Comparison of ENCODE assay signal across 8 cellular contexts in genomic region chr6:99393366-99393697, GRCh38. TPM values are rescaled to one million over a fixed set of nuclear protein-coding genes. Genes with fewer than 3 reads are reported as not detected.
DNase-seq lines count a peak whose midpoint lies in the region; ATAC-seq, FAIRE-seq and TF ChIP-seq lines count a peak whose summit lies in the region.

No MANE protein-coding gene starts in this region.

- H3K4me1 Mint-ChIP-seq in neural crest cell = peaks cover 17% of the 10 kb centered on the region

- H3K79me1 ChIP-seq in H1 (ENCODE audit: low read depth, low read length) = no peaks in the 10 kb centered on the region

- H2BK12ac ChIP-seq in H1 (ENCODE audit: low read depth, low read length) = no peak overlapping the region

- H3K27ac Mint-ChIP-seq in neural crest cell (ENCODE audit: unreplicated experiment) = peak overlapping the region; percentile 95

- no peak overlapping the region; the same call in 1 of the 2 replicates for H3K18ac ChIP-seq in H1 (ENCODE audit: extremely low read depth, low read length)

- H3K56ac ChIP-seq in H1 (replicated peaks; ENCODE audit: insufficient read length, low read depth, low read length) = no peak overlapping the region

- H2BK5ac ChIP-seq in H1 (ENCODE audit: low read depth, low read length) = peak overlapping the region; percentile 91

- H2BK15ac ChIP-seq in H1 (ENCODE audit: low read length) = no peak overlapping the region

- peak overlapping the region; percentile 83 for H3K27ac ChIP-seq in H1 (ENCODE audit: low read depth, low read length)

- H3K27me3 Mint-ChIP-seq in neural crest cell (ENCODE audit: low read depth) = no peaks in the 10 kb centered on the region

- H4K5ac ChIP-seq in H1 (ENCODE audit: insufficient read length, low read depth, low read length) = peak overlapping the region; percentile 20

- no peak overlapping the region for H2BK120ac ChIP-seq in H1 (replicated peaks; ENCODE audit: low read depth, low read length)

- TF ChIP-seq POLR2A in H1 (IDR thresholded peaks at IDR 0.05; ENCODE audit: control extremely low read depth in 1 of 2, low read depth in 2 of 2, low read length in 2 of 2) = no peak

- peak overlapping the region; percentile 48 for H3K4ac ChIP-seq in H1 (replicated peaks; ENCODE audit: insufficient read length, low read depth, low read length)

- intact Hi-C loops in head of caudate nucleus (cut with DNase I) = no loop called here

- H4K91ac ChIP-seq in H1 (replicated peaks; ENCODE audit: insufficient read length, low read length) = no peak overlapping the region

- TF ChIP-seq RAD21 in H1 (IDR thresholded peaks at IDR 0.05 in 1 of 2, conservative IDR thresholded peaks at IDR 0.05 in 1 of 2; ENCODE audit: low read depth in 2 of 2, low read length in 2 of 2) = no peak

- peak overlapping the region; percentile 80 to 95 (median 90) for H3K9ac ChIP-seq in H1 (replicated peaks in 1 of 4; ENCODE audit: extremely low read depth in 1 of 4, low read depth in 3 of 4, low read length in 3 of 4)

- H2BK20ac ChIP-seq in H1 (ENCODE audit: low read length) = no peak overlapping the region

- H2AFZ ChIP-seq in H1 (ENCODE audit: low read length) = peak overlapping the region; percentile 54

- H3K4me3 ChIP-seq in LNCaP clone FGC (ENCODE audit: low read depth, low read length) (peak overlapping the region; percentile 89), H1 (ENCODE audit: extremely low read depth in 1 of 4, insufficient read depth in 2 of 4, low read depth in 3 of 4, low read length in 4 of 4) (peak overlapping the region; percentile 77 to 86 (median 82))

- H3K9me3 Mint-ChIP-seq in neural crest cell = no peaks in the 10 kb centered on the region

- H4K8ac ChIP-seq in H1 (ENCODE audit: extremely low read depth, insufficient read depth, low read length) = no peak overlapping the region

- H3K4me3 Mint-ChIP-seq in neural crest cell = peak overlapping the region; percentile 97

- no peak overlapping the region for H3K23ac ChIP-seq in H1 (ENCODE audit: insufficient read length)

- peak; percentile 8 for DNase-seq in GM10248 (ENCODE audit: extremely low spot score)
- no peak for DNase-seq in LNCaP clone FGC (ENCODE audit: low read depth)
- no peak for DNase-seq in H1 (ENCODE audit: low read depth in 1 of 2, low spot score in 2 of 2)
- DNase-seq in neural crest cell (ENCODE audit: low read depth, low spot score) = no peak
- DNase-seq in SKM-1 treated with dmso at 0.1 percent for 144 hours (lab: John Stamatoyannopoulos, UW; ENCODE audit: unreplicated experiment) = no peak
- DNase-seq in anterior cingulate cortex (lab: John Stamatoyannopoulos, UW) = no peak
- no peak for DNase-seq in head of caudate nucleus

- no peaks in the 10 kb centered on the region for H3K36me3 Mint-ChIP-seq in neural crest cell (ENCODE audit: low read depth)

- H3K4me1 ChIP-seq in H1 (replicated peaks in 1 of 4; ENCODE audit: control insufficient read depth in 3 of 4, insufficient read depth in 4 of 4, low read length in 3 of 4) = no peaks in the 10 kb centered on the region

- H3K27me3 ChIP-seq in H1 (replicated peaks in 1 of 4; ENCODE audit: control insufficient read depth in 3 of 4, extremely low read depth in 1 of 4, insufficient read depth in 3 of 4, low read length in 3 of 4) = no peaks in the 10 kb centered on the region

- no peak overlapping the region for H2AK5ac ChIP-seq in H1 (ENCODE audit: low read depth, low read length)

- ATAC-seq in GM21737 (IDR thresholded peaks at IDR 0.05; ENCODE audit: unreplicated experiment) = peak; percentile 11

- no peak for FAIRE-seq in H1 (lab: Jason Lieb, UNC)

- H3K14ac ChIP-seq in H1 (ENCODE audit: insufficient read length) = no peak overlapping the region

- TF ChIP-seq CTCF in GM10248 (IDR thresholded peaks at IDR 0.05; ENCODE audit: control extremely low read depth, extremely low read depth, low read depth, missing control alignments) = no peak
- TF ChIP-seq CTCF in LNCaP clone FGC (IDR thresholded peaks at IDR 0.05; ENCODE audit: control insufficient read depth, extremely low read depth, insufficient read depth) = no peak
- no peak for TF ChIP-seq CTCF in H1 (IDR thresholded peaks at IDR 0.05; ENCODE audit: control extremely low read depth in 1 of 3, insufficient read depth in 1 of 3, low read depth in 1 of 3, low read length in 3 of 3)
- TF ChIP-seq CTCF in neural crest cell (conservative IDR thresholded peaks at IDR 0.05) = no peak

- peaks cover 0 to 7% (median 0%) of the 10 kb centered on the region in 4 experiments; a peak in 1 of 8 replicates for H3K36me3 ChIP-seq in H1 (ENCODE audit: control insufficient read depth in 2 of 4, insufficient read depth in 4 of 4, low read length in 3 of 4)

- CTCF ChIA-PET in GM10248 (lab: Yijun Ruan, JAX) = interaction anchor here (1.0 to 4.6 kb wide), 11 partner anchors 10 to 63 kb away, joined by 3 to 27 read pairs (median 7); no protein-coding TSS in a partner anchor
- CTCF ChIA-PET in H1 (lab: Charles Lee; ENCODE audit: partially characterized antibody) = interaction anchor here (1.0 to 6.2 kb wide), 6 partner anchors 12 to 112 kb away, joined by 3 to 65 read pairs (median 8); no protein-coding TSS in a partner anchor

- H4K20me1 ChIP-seq in H1 (replicated peaks in 1 of 2; ENCODE audit: control insufficient read depth in 1 of 2, insufficient read depth in 2 of 2, low read length in 2 of 2) = no peaks in the 10 kb centered on the region

- 50% methylated on average over 2 of the region's 2 CpGs; no CpG with 5 or more reads in 1 of the 2 experiments for WGBS in H1 (ENCODE audit: extremely low coverage in 1 of 2, insufficient coverage in 1 of 2, insufficient read length in 1 of 2, insufficient replicate concordance in 2 of 2, low coverage in 1 of 2, low lambda C conversion rate in 2 of 2, missing lambda C conversion rate in 1 of 2), 2 experiments

- no peak for TF ChIP-seq EP300 in H1 (IDR thresholded peaks at IDR 0.05; ENCODE audit: borderline replicate concordance in 1 of 2, low read depth in 2 of 2, low read length in 2 of 2)

- no peaks in the 10 kb centered on the region for H3K9me3 ChIP-seq in H1 (ENCODE audit: insufficient read depth in 2 of 2, low read depth in 1 of 2, low read length in 1 of 2)

- peak overlapping the region; percentile 76 to 83 for H3K4me2 ChIP-seq in H1 (ENCODE audit: insufficient read depth in 1 of 2, low read depth in 2 of 2, low read length in 2 of 2)

- POLR2A ChIA-PET in GM10248 (lab: Yijun Ruan, JAX) (interaction anchor here (0.7 to 1.0 kb wide), 3 partner anchors 9 to 335 kb away, joined by 3 to 9 read pairs (median 3); no protein-coding TSS in a partner anchor), H1 (lab: Charles Lee; ENCODE audit: partially characterized antibody) (interaction anchor here (0.6 to 5.4 kb wide), 34 partner anchors 8 to 1434 kb away, joined by 3 to 79 read pairs (median 4); partner anchors contain the start of genes CCNC, FAXC and PNISR)

- H3K79me2 ChIP-seq in H1 (ENCODE audit: control insufficient read depth in 1 of 2, insufficient read depth in 2 of 2, low read length in 2 of 2) = no peaks in the 10 kb centered on the region

- H3K23me2 ChIP-seq in H1 (ENCODE audit: low read depth, low read length) = no peaks in the 10 kb centered on the region

TF ChIP-seq in H1, 55 proteins besides CTCF, POLR2A, EP300 and RAD21:
- no peak for TF ChIP-seq GTF2F1 (IDR thresholded peaks at IDR 0.05; ENCODE audit: borderline replicate concordance, low read depth, low read length)
- TF ChIP-seq POLR2AphosphoS5 (IDR thresholded peaks at IDR 0.05; ENCODE audit: low read depth, low read length) = no peak
- no peak for TF ChIP-seq TEAD4 (IDR thresholded peaks at IDR 0.05; ENCODE audit: low read depth, low read length)
- TF ChIP-seq BACH1 (IDR thresholded peaks at IDR 0.05; ENCODE audit: low read length) = no peak
- no peak for TF ChIP-seq JUND (IDR thresholded peaks at IDR 0.05; ENCODE audit: low read length)
- TF ChIP-seq RFX5 (IDR thresholded peaks at IDR 0.05; ENCODE audit: borderline replicate concordance, low read depth, low read length) = no peak
- no peak for TF ChIP-seq CTBP2 (IDR thresholded peaks at IDR 0.05; ENCODE audit: borderline replicate concordance, insufficient read depth, insufficient read length, low read length)
- no peak for TF ChIP-seq SRF (IDR thresholded peaks at IDR 0.05; ENCODE audit: low read depth, low read length)

RNA-seq across cellular contexts. Expression of gene COQ3, which starts 0.7 kb away (rescaled TPM):
- 16.2 and 16.6 TPM in 2 replicates for total RNA-seq in H1 (2021; fragmentation: NEBNext Ultra II Directional; extraction: Animal tissue kit (Norgen Biotek cat#: 25700))
- polyA plus RNA-seq in H1 (2011; rRNA removed) = 5.4 and 8.4 TPM in 2 replicates
- polyA plus RNA-seq in H1 (2011; cell fraction: cytosol; rRNA removed) = 12.3 TPM
- 3.4 TPM for polyA plus RNA-seq in H1 (2011; cell fraction: nucleus; rRNA removed)
- polyA plus RNA-seq in H1 (2012, experiment 1 of 2) = 11.6 to 13.1 TPM (median 11.9 TPM) in 4 replicates
- polyA plus RNA-seq in H1 (2012, experiment 2 of 2) = 5.0 TPM
- polyA plus RNA-seq in H1 (2013, experiment 1 of 2) = 15.2 TPM
- polyA plus RNA-seq in H1 (2013, experiment 2 of 2) = 16.9 TPM
- 4.9 and 6.1 TPM in 2 replicates for polyA minus RNA-seq in H1 (2011; rRNA and poly(A)+ RNA removed)
- 1.4 TPM for polyA minus RNA-seq in H1 (2011; cell fraction: cytosol; rRNA and poly(A)+ RNA removed)
- polyA minus RNA-seq in H1 (2011; cell fraction: nucleus; rRNA and poly(A)+ RNA removed) = 3.9 TPM
- 10.9 and 13.5 TPM in 2 replicates for total RNA-seq in neural crest cell

RNA-seq across cellular contexts. Expression of gene PNISR, which starts 31.8 kb away (rescaled TPM):
- 122 and 134 TPM in 2 replicates for total RNA-seq in H1 (2021; fragmentation: NEBNext Ultra II Directional; extraction: Animal tissue kit (Norgen Biotek cat#: 25700))
- polyA plus RNA-seq in H1 (2011; rRNA removed) = 40.2 and 41.1 TPM in 2 replicates
- polyA plus RNA-seq in H1 (2011; cell fraction: cytosol; rRNA removed) = 81.7 TPM
- 72.1 TPM for polyA plus RNA-seq in H1 (2011; cell fraction: nucleus; rRNA removed)
- 108 to 177 TPM (median 127 TPM) in 4 replicates for polyA plus RNA-seq in H1 (2012, experiment 1 of 2)
- polyA plus RNA-seq in H1 (2012, experiment 2 of 2) = 7.9 TPM
- 263 TPM for polyA plus RNA-seq in H1 (2013, experiment 1 of 2)
- polyA plus RNA-seq in H1 (2013, experiment 2 of 2) = 219 TPM
- polyA minus RNA-seq in H1 (2011; rRNA and poly(A)+ RNA removed) = 62.1 and 77.1 TPM in 2 replicates
- 42.3 TPM for polyA minus RNA-seq in H1 (2011; cell fraction: cytosol; rRNA and poly(A)+ RNA removed)
- 143 TPM for polyA minus RNA-seq in H1 (2011; cell fraction: nucleus; rRNA and poly(A)+ RNA removed)
- 155 and 156 TPM in 2 replicates for total RNA-seq in neural crest cell

RNA-seq across cellular contexts. Expression of gene FAXC, which starts 43.9 kb away (rescaled TPM):
- total RNA-seq in H1 (2021; fragmentation: NEBNext Ultra II Directional; extraction: Animal tissue kit (Norgen Biotek cat#: 25700)) = 25.6 and 29.8 TPM in 2 replicates
- polyA plus RNA-seq in H1 (2011; rRNA removed) = 13.6 and 23.2 TPM in 2 replicates
- polyA plus RNA-seq in H1 (2011; cell fraction: cytosol; rRNA removed) = 17.1 TPM
- 16.1 TPM for polyA plus RNA-seq in H1 (2011; cell fraction: nucleus; rRNA removed)
- 16.7 to 23.7 TPM (median 19.4 TPM) in 4 replicates for polyA plus RNA-seq in H1 (2012, experiment 1 of 2)
- polyA plus RNA-seq in H1 (2012, experiment 2 of 2) = 11.9 TPM
- polyA plus RNA-seq in H1 (2013, experiment 1 of 2) = 13.7 TPM
- 15.0 TPM for polyA plus RNA-seq in H1 (2013, experiment 2 of 2)
- polyA minus RNA-seq in H1 (2011; rRNA and poly(A)+ RNA removed) = 15.7 and 18.0 TPM in 2 replicates
- polyA minus RNA-seq in H1 (2011; cell fraction: cytosol; rRNA and poly(A)+ RNA removed) = 8.1 TPM
- 7.8 TPM for polyA minus RNA-seq in H1 (2011; cell fraction: nucleus; rRNA and poly(A)+ RNA removed)
- 25.0 and 26.7 TPM in 2 replicates for total RNA-seq in neural crest cell
